In genomic region chrX:70129811-70130210, GRCh38 we compare ENCODE assay signal across 2 cellular contexts.
TF ChIP-seq lines count a peak whose summit lies in the region.

No MANE protein-coding gene starts in this region.

TF ChIP-seq in IMR-90, 13 proteins besides CTCF, POLR2A, EP300 and RAD21:
- no peak for TF ChIP-seq USF2 (IDR thresholded peaks at IDR 0.05; ENCODE audit: low read depth, low read length)
- no peak for TF ChIP-seq ELK1 (IDR thresholded peaks at IDR 0.05; ENCODE audit: borderline replicate concordance, low read depth, low read length)
- no peak for TF ChIP-seq FOS (IDR thresholded peaks at IDR 0.05; ENCODE audit: low read depth, low read length)
- no peak for TF ChIP-seq CEBPB (IDR thresholded peaks at IDR 0.05; ENCODE audit: low read depth, low read length)
- TF ChIP-seq NFE2L2 (IDR thresholded peaks at IDR 0.05; ENCODE audit: low read depth, low read length) = no peak
- TF ChIP-seq MAFK (IDR thresholded peaks at IDR 0.05; ENCODE audit: low read depth, low read length) = no peak
- no peak for TF ChIP-seq MAZ (IDR thresholded peaks at IDR 0.05; ENCODE audit: borderline replicate concordance, low read depth, low read length)
- no peak for TF ChIP-seq BHLHE40 (IDR thresholded peaks at IDR 0.05; ENCODE audit: low read depth, low read length)
- TF ChIP-seq RFX5 (IDR thresholded peaks at IDR 0.05; ENCODE audit: low read depth, low read length) = no peak
- no peak for TF ChIP-seq MXI1 (IDR thresholded peaks at IDR 0.05; ENCODE audit: borderline replicate concordance, low read depth, low read length)
- no peak for TF ChIP-seq RCOR1 (IDR thresholded peaks at IDR 0.05; ENCODE audit: insufficient replicate concordance, low read length)

TF ChIP-seq in K562, 482 proteins besides CTCF, POLR2A, EP300 and RAD21:
- no peak for TF ChIP-seq SFPQ (IDR thresholded peaks at IDR 0.05; ENCODE audit: low read depth, low read length)
- no peak for TF ChIP-seq CHAMP1 (IDR thresholded peaks at IDR 0.05)
- TF ChIP-seq SPI1 (IDR thresholded peaks at IDR 0.05; ENCODE audit: borderline replicate concordance, low read depth, low read length) = peak; percentile 63; the same call in 1 of the 2 replicates
- TF ChIP-seq TAF1 (IDR thresholded peaks at IDR 0.05; ENCODE audit: control insufficient read depth, extremely low read depth, insufficient read depth, low read length, severe bottlenecking) = no peak
- no peak for TF ChIP-seq SIN3B (IDR thresholded peaks at IDR 0.05; ENCODE audit: low read depth)
- no peak for TF ChIP-seq ZKSCAN3 (CRISPR knock-in tag; IDR thresholded peaks at IDR 0.05)
- no peak for TF ChIP-seq CBX5 (IDR thresholded peaks at IDR 0.05; ENCODE audit: borderline replicate concordance, low read depth)
TF ChIP-seq in K562: peak in this region for 1.
